ENCODE assay signal across 8 cellular contexts in the genomic region with DNA sequence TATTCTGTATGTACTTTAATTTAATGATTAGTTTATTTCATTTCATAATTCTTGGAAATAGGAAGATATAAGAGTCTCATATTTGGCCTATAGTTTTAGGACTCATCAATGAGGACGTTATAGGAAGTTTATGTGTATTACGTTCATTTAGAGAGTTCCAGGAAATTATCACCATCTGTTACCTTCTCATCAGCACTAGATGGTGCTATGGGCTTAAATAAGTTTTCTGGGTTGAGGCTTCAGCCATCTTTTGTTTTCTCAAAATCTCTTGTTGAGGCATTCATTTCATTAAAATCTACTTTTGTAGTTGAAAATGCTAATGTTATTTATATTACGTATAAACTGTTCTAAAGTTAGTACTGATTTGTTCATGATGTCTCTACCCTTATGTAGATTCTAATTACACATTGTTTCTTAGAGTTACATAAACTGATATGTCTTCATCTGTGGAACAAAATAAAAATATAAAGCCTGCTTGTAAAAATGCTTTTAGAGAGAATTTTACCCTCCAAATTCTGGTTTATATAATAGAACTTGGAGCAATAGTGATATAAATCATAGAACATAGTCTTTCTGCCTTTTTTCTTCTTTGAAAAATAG.
DNase-seq lines count a peak whose midpoint lies in the region; ATAC-seq and TF ChIP-seq lines count a peak whose summit lies in the region.

No MANE protein-coding gene starts in this region.

- H3K9me3 ChIP-seq in neuron (ENCODE audit: low read length), result no peaks in the 10 kb centered on the region

- H3K4me3 ChIP-seq in neuron (ENCODE audit: low read length), result no peak overlapping the region

- H3K36me3 ChIP-seq in neuron (ENCODE audit: insufficient read depth, low read length), result no peaks in the 10 kb centered on the region

- POLR2A ChIA-PET in RWPE1 (lab: Yijun Ruan, JAX; ENCODE audit: low non-redundant PET), result no interaction called here

- peak overlapping the region; percentile 100 for H2AFZ ChIP-seq in neuron (ENCODE audit: low read depth, low read length)

- no peaks in the 10 kb centered on the region for H3K27me3 ChIP-seq in neuron (ENCODE audit: insufficient read depth, low read length)

- no peak for TF ChIP-seq POLR2A in erythroblast (IDR thresholded peaks at IDR 0.05; ENCODE audit: low read length)

- H3K27ac ChIP-seq in RWPE1, result no peak overlapping the region

- peaks cover 9% of the 10 kb centered on the region for H3K4me1 ChIP-seq in neuron (ENCODE audit: insufficient read depth, low read length)

- peak; percentile 93 for ATAC-seq in GM18498 (IDR thresholded peaks at IDR 0.05; ENCODE audit: unreplicated experiment)
- peak; percentile 95 for ATAC-seq in HG02759 (IDR thresholded peaks at IDR 0.05; ENCODE audit: unreplicated experiment)

- TF ChIP-seq CTCF in AG09319 (IDR thresholded peaks at IDR 0.05; ENCODE audit: low read depth, low read length) (peak; percentile 57), RWPE1 (conservative IDR thresholded peaks at IDR 0.05; ENCODE audit: low read depth) (peak; percentile 70)

- no peak for DNase-seq in AG09319 (ENCODE audit: extremely low read depth, low read depth)
- DNase-seq in NAMALWA (ENCODE audit: low spot score), result peak; percentile 81
- DNase-seq in RWPE1 (ENCODE audit: low spot score), result peak; percentile 62
- peak; percentile 41 to 63 for DNase-seq in erythroblast (lab: John Stamatoyannopoulos, UW)
- no peak for DNase-seq in ureter (ENCODE audit: low spot score)

- CTCF ChIA-PET in RWPE1 (lab: Yijun Ruan, JAX), result interaction anchor here (0.6 to 1.5 kb wide), 6 partner anchors 40 to 406 kb away, joined by 3 to 6 read pairs (median 3); no protein-coding TSS in a partner anchor

Comparison
In these comparisons a context has a peak if more than half of its experiments do, and no peak if none do; other contexts are left out.
1. DNase-seq: peak in NAMALWA (single experiment), RWPE1 (single experiment) and erythroblast (2 of 2); none in AG09319 (single experiment) and ureter (single experiment).